In genomic region chr6:30031381-30031780, GRCh38 we compare ENCODE assay signal across 38 cellular contexts. TPM values are rescaled to one million over a fixed set of nuclear protein-coding genes. Genes with fewer than 3 reads are reported as not detected.
"Had no signal": no experiment of that assay in that cellular context is flagged by ENCODE, and none has a peak within 500 bp of the region (broad histone marks: within the 10 kb centered on the region; RNA-seq: fewer than 3 reads in every experiment).

No MANE protein-coding gene starts in this region.

- H3K27ac ChIP-seq: adrenal gland, ascending aorta, body of pancreas, brain microvascular endothelial cell, breast epithelium, cardiac muscle cell had no signal

- FAIRE-seq: astrocyte, bronchial epithelial cell had no signal

- H3K4me1 ChIP-seq: ascending aorta, body of pancreas, breast epithelium had no signal

- H3K36me3 ChIP-seq: adrenal gland, brain microvascular endothelial cell, cardiac muscle cell had no signal

- H3K27me3 ChIP-seq: adrenal gland, ascending aorta, body of pancreas, brain microvascular endothelial cell, breast epithelium, cardiac muscle cell had no signal

- H3K9me3 ChIP-seq: adrenal gland, ascending aorta, body of pancreas, breast epithelium had no signal

- DNase-seq: activated effector memory CD4-positive, alpha-beta T cell treated with anti-CD3 and anti-CD28 coated beads, Interleukin-2, amount 50 U/mL, for 16 hours; activated effector memory CD4-positive, alpha-beta T cell treated with Interleukin-2 at 50 U/mL for 16 hours; activated gamma-delta T cell; activated gamma-delta T cell treated with Interleukin-2 at 50 U/mL for 16 hours; activated naive CD4-positive, alpha-beta T cell; activated naive CD4-positive, alpha-beta T cell treated with anti-CD3 and anti-CD28 coated beads for 36 hours; activated naive CD4-positive, alpha-beta T cell treated with anti-CD3 and anti-CD28 coated beads, Interleukin-2, amount 10 ng/mL, durations not matched to agents 7 days and 5 days; activated naive CD4-positive, alpha-beta T cell treated with anti-CD3 and anti-CD28 coated beads, Interleukin-2, amount 50 U/mL, for 16 hours; activated naive CD4-positive, alpha-beta T cell treated with Interleukin-2 at 50 U/mL for 16 hours; activated naive CD8-positive, alpha-beta T cell treated with anti-CD3 and anti-CD28 coated beads for 36 hours; activated naive CD8-positive, alpha-beta T cell treated with anti-CD3 and anti-CD28 coated beads, Interleukin-2, amount 10 ng/mL, durations not matched to agents 7 days and 5 days; activated naive CD8-positive, alpha-beta T cell treated with anti-CD3 and anti-CD28 coated beads, Interleukin-2, amount 50 U/mL, for 24 hours; activated T-cell treated with anti-CD3 and anti-CD28 coated beads, Interleukin-2, amount 50 U/mL, for 1 hour; activated T-cell treated with anti-CD3 and anti-CD28 coated beads, Interleukin-2, amount 50 U/mL, for 24 hours; activated T-cell treated with anti-CD3 and anti-CD28 coated beads, Interleukin-2, amount 50 U/mL, for 4 hours; activated T-cell treated with anti-CD3 and anti-CD28 coated beads, Interleukin-2, amount 50 U/mL, for 48 hours; activated T-cell treated with anti-CD3 and anti-CD28 coated beads, Interleukin-2, amount 50 U/mL, for 72 hours; adrenal gland; amniotic stem cell; amygdala; anterior cingulate cortex; aorta; body of pancreas; brain microvascular endothelial cell; caudate nucleus; central memory CD4-positive, alpha-beta T cell; cerebellar nuclear complex had no signal

- H3K4me3 ChIP-seq: adrenal gland, ascending aorta, body of pancreas, breast epithelium, cardiac muscle cell had no signal

- ATAC-seq: activated naive CD4-positive, alpha-beta T cell treated with anti-CD3 and anti-CD28 coated beads, Interleukin-2, amount 50 U/mL, for 72 hours; activated naive CD8-positive, alpha-beta T cell treated with anti-CD3 and anti-CD28 coated beads, Interleukin-2, amount 50 U/mL, for 24 hours; activated T-cell treated with anti-CD3 and anti-CD28 coated beads, Interleukin-2, amount 50 U/mL, for 4 hours; activated T-cell treated with anti-CD3 and anti-CD28 coated beads, Interleukin-2, amount 50 U/mL, for 72 hours; activated T-helper 17 cell treated with anti-CD3 and anti-CD28 coated beads, Interleukin-2, amount 50 U/mL, for 72 hours; body of pancreas had no signal

RNA-seq across cellular contexts. Expression of gene RNF39, which starts 44.2 kb away (rescaled TPM):
- total RNA-seq: activated naive CD4-positive, alpha-beta T cell treated with anti-CD3 and anti-CD28 coated beads for 36 hours; activated naive CD4-positive, alpha-beta T cell treated with anti-CD3 and anti-CD28 coated beads, Interleukin-2, amount 50 U/mL, for 72 hours; activated naive CD8-positive, alpha-beta T cell treated with anti-CD3 and anti-CD28 coated beads for 36 hours; activated naive CD8-positive, alpha-beta T cell treated with anti-CD3 and anti-CD28 coated beads, Interleukin-2, amount 10 ng/mL, durations not matched to agents 7 days and 5 days; activated T-cell treated with anti-CD3 and anti-CD28 coated beads, Interleukin-2, amount 50 U/mL, for 4 hours; activated T-cell treated with anti-CD3 and anti-CD28 coated beads, Interleukin-2, amount 50 U/mL, for 72 hours; activated T-helper 1 cell treated with anti-CD3 and anti-CD28 coated beads, Interleukin-12 subunit alpha, Interleukin-12 subunit beta, Interleukin-2, Interleukin-4 antibody, amounts not matched to agents 30 ng/mL and 10 ng/mL and 1 ng/mL, durations not matched to agents 14 hours and 24 hours and 36 hours; activated T-helper 17 cell treated with anti-CD3 and anti-CD28 coated beads, Interleukin-2, amount 50 U/mL, for 72 hours; activated T-helper 2 cell treated with anti-CD3 and anti-CD28 coated beads, Interferon-gamma antibody, Interleukin-2, Interleukin-4, amounts not matched to agents 10 μg/mL and 5 μg/mL and 100 μg/mL, durations not matched to agents 14 hours and 24 hours and 36 hours; aorta; ascending aorta; astrocyte; cardiac muscle cell; cardiac septum; chondrocyte had no signal
